ENCODE assay signal across 1 cellular context in genomic region chrX:74178536-74178935, GRCh38.
TF ChIP-seq lines count a peak whose summit lies in the region.

No MANE protein-coding gene starts in this region.

TF ChIP-seq in WTC11, 78 proteins besides CTCF, POLR2A, EP300 and RAD21 (continued from another document):
- TF ChIP-seq FOXP4 (CRISPR knock-in tag; IDR thresholded peaks at IDR 0.05) = no peak
- TF ChIP-seq ZBTB43 (CRISPR knock-in tag; IDR thresholded peaks at IDR 0.05) = no peak
- TF ChIP-seq ZSCAN18 (CRISPR knock-in tag; IDR thresholded peaks at IDR 0.05) = no peak
- TF ChIP-seq MAX (CRISPR knock-in tag; IDR thresholded peaks at IDR 0.05) = no peak
- no peak for TF ChIP-seq ZNF317 (CRISPR knock-in tag; IDR thresholded peaks at IDR 0.05; ENCODE audit: borderline replicate concordance, low read depth)
- TF ChIP-seq SP1 (CRISPR knock-in tag; conservative IDR thresholded peaks at IDR 0.05) = no peak
- TF ChIP-seq ZNF281 (CRISPR knock-in tag; IDR thresholded peaks at IDR 0.05) = no peak
- TF ChIP-seq FOXP1 (CRISPR knock-in tag; IDR thresholded peaks at IDR 0.05; ENCODE audit: borderline replicate concordance) = no peak
